Comparison of ENCODE assay signal across 13 cellular contexts in the genomic region with DNA sequence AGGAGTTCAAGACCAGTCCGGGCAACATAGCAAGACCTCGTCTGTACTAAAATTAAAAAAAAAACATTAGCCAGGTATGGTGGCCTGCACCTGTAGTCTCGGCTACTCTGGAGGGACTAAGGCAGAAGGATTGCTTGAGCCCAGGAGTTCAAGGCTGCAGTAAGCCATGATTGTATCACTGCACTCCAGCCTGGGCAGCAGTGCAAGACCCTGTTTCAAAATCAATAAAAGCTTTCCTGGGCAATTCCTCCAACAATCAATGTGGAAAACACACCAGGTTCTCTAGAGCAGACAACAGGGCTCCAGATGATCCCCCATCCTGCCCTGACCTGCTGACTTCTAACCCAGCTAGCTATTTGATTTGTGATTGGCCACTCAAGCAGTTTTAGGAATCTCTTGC. TPM values are rescaled to one million over a fixed set of nuclear protein-coding genes. Genes with fewer than 3 reads are reported as not detected.
DNase-seq lines count a peak whose midpoint lies in the region; ATAC-seq lines count a peak whose summit lies in the region.
"Had no signal": no experiment of that assay in that cellular context is flagged by ENCODE, and none has a peak within 500 bp of the region (broad histone marks: within the 10 kb centered on the region; RNA-seq: fewer than 3 reads in every experiment).

No MANE protein-coding gene starts in this region.

- ATAC-seq in T-helper 17 cell (no peak), HG02884 (IDR thresholded peaks at IDR 0.05; ENCODE audit: unreplicated experiment) (no peak)
- ATAC-seq in effector memory CD8-positive, alpha-beta T cell (replicated peaks), result no peak
- ATAC-seq in stimulated activated effector memory CD8-positive, alpha-beta T cell treated with anti-CD3 and anti-CD28 coated beads, Interleukin-12 subunit alpha, Interleukin-12 subunit beta, amount 100 ng/mL, for 72 hours, result no peak

- DNase-seq in activated naive CD4-positive, alpha-beta T cell treated with anti-CD3 and anti-CD28 coated beads, Interleukin-2, amount 10 ng/mL, durations not matched to agents 7 days and 5 days, result no peak
- no peak for DNase-seq in activated naive CD4-positive, alpha-beta T cell treated with anti-CD3 and anti-CD28 coated beads, Interleukin-2, amount 50 U/mL, for 16 hours
- DNase-seq in T-helper 17 cell (no peak), NCI-H524 (lab: John Stamatoyannopoulos, UW) (no peak), medulla oblongata (ENCODE audit: extremely low spot score) (no peak)
- no peak for DNase-seq in effector memory CD8-positive, alpha-beta T cell
- DNase-seq in stimulated activated effector memory CD8-positive, alpha-beta T cell treated with anti-CD3 and anti-CD28 coated beads, Interleukin-12 subunit alpha, Interleukin-12 subunit beta, amount 100 ng/mL, for 72 hours (ENCODE audit: low spot score in 2 of 2), result no peak
- DNase-seq: activated CD4-positive, CD25-positive, alpha-beta regulatory T cell; brain microvascular endothelial cell; GF-D8; NCI-H2081 had no signal

- no peaks in the 10 kb centered on the region for H3K9me3 Mint-ChIP-seq in activated naive CD4-positive, alpha-beta T cell treated with anti-CD3 and anti-CD28 coated beads, Interleukin-2, amount 10 ng/mL, durations not matched to agents 7 days and 5 days
- H3K9me3 Mint-ChIP-seq in effector memory CD8-positive, alpha-beta T cell, result no peaks in the 10 kb centered on the region
- no peaks in the 10 kb centered on the region for H3K9me3 Mint-ChIP-seq in stimulated activated effector memory CD8-positive, alpha-beta T cell treated with anti-CD3 and anti-CD28 coated beads, Interleukin-12 subunit alpha, Interleukin-12 subunit beta, amount 100 ng/mL, for 72 hours

- H3K4me3 Mint-ChIP-seq in activated naive CD4-positive, alpha-beta T cell treated with anti-CD3 and anti-CD28 coated beads, Interleukin-2, amount 10 ng/mL, durations not matched to agents 7 days and 5 days, result peak overlapping the region; percentile 70
- peak overlapping the region; percentile 86 for H3K4me3 Mint-ChIP-seq in T-helper 17 cell
- H3K4me3 Mint-ChIP-seq in effector memory CD8-positive, alpha-beta T cell, result peak overlapping the region; percentile 81 to 85
- peak overlapping the region; percentile 70 for H3K4me3 Mint-ChIP-seq in stimulated activated effector memory CD8-positive, alpha-beta T cell treated with anti-CD3 and anti-CD28 coated beads, Interleukin-12 subunit alpha, Interleukin-12 subunit beta, amount 100 ng/mL, for 72 hours

- peaks cover 27% of the 10 kb centered on the region for H3K27me3 Mint-ChIP-seq in activated naive CD4-positive, alpha-beta T cell treated with anti-CD3 and anti-CD28 coated beads, Interleukin-2, amount 10 ng/mL, durations not matched to agents 7 days and 5 days
- H3K27me3 Mint-ChIP-seq in T-helper 17 cell, result peaks cover 4% of the 10 kb centered on the region
- no peaks in the 10 kb centered on the region for H3K27me3 Mint-ChIP-seq in effector memory CD8-positive, alpha-beta T cell

- H3K9me3 ChIP-seq in T-helper 17 cell (ENCODE audit: control insufficient read depth, low read length, poor library complexity, severe bottlenecking), result no peaks in the 10 kb centered on the region
- H3K9me3 ChIP-seq: HAP-1 had no signal

- peaks cover 24% of the 10 kb centered on the region for H3K4me1 Mint-ChIP-seq in activated naive CD4-positive, alpha-beta T cell treated with anti-CD3 and anti-CD28 coated beads, Interleukin-2, amount 10 ng/mL, durations not matched to agents 7 days and 5 days
- H3K4me1 Mint-ChIP-seq in T-helper 17 cell, result peaks cover 13% of the 10 kb centered on the region
- H3K4me1 Mint-ChIP-seq in effector memory CD8-positive, alpha-beta T cell (ENCODE audit: low read depth in 2 of 2), result peaks cover 14 to 15% of the 10 kb centered on the region in 2 donors
- H3K4me1 Mint-ChIP-seq in stimulated activated effector memory CD8-positive, alpha-beta T cell treated with anti-CD3 and anti-CD28 coated beads, Interleukin-12 subunit alpha, Interleukin-12 subunit beta, amount 100 ng/mL, for 72 hours, result peaks cover 22% of the 10 kb centered on the region

- no peak overlapping the region for H3K27ac Mint-ChIP-seq in activated naive CD4-positive, alpha-beta T cell treated with anti-CD3 and anti-CD28 coated beads, Interleukin-2, amount 10 ng/mL, durations not matched to agents 7 days and 5 days
- no peak overlapping the region for H3K27ac Mint-ChIP-seq in T-helper 17 cell
- H3K27ac Mint-ChIP-seq in effector memory CD8-positive, alpha-beta T cell, result peak overlapping the region in 1 of 2 donors; percentile 78
- H3K27ac Mint-ChIP-seq in stimulated activated effector memory CD8-positive, alpha-beta T cell treated with anti-CD3 and anti-CD28 coated beads, Interleukin-12 subunit alpha, Interleukin-12 subunit beta, amount 100 ng/mL, for 72 hours, result no peak overlapping the region

- CTCF ChIA-PET in activated naive CD4-positive, alpha-beta T cell treated with anti-CD3 and anti-CD28 coated beads, Interleukin-2, amount 10 ng/mL, durations not matched to agents 7 days and 5 days (lab: Charles Lee), result no interaction called here

- no peaks in the 10 kb centered on the region for H3K36me3 Mint-ChIP-seq in activated naive CD4-positive, alpha-beta T cell treated with anti-CD3 and anti-CD28 coated beads, Interleukin-2, amount 10 ng/mL, durations not matched to agents 7 days and 5 days
- peaks cover 2% of the 10 kb centered on the region for H3K36me3 Mint-ChIP-seq in T-helper 17 cell (ENCODE audit: low read depth)
- peaks cover 13% of the 10 kb centered on the region for H3K36me3 Mint-ChIP-seq in effector memory CD8-positive, alpha-beta T cell (ENCODE audit: insufficient read depth)
- no peaks in the 10 kb centered on the region for H3K36me3 Mint-ChIP-seq in stimulated activated effector memory CD8-positive, alpha-beta T cell treated with anti-CD3 and anti-CD28 coated beads, Interleukin-12 subunit alpha, Interleukin-12 subunit beta, amount 100 ng/mL, for 72 hours

RNA-seq across cellular contexts. Expression of gene AK8, which starts 1.2 kb away (rescaled TPM):
- total RNA-seq in T-helper 17 cell, result under 1 TPM in 1 of 2 donors, not detected in 1; 0.32 TPM

RNA-seq across cellular contexts. Expression of gene SPACA9, which starts 1.8 kb away (rescaled TPM):
- total RNA-seq in T-helper 17 cell, result under 1 TPM; 0.52 to 0.86 TPM
